ENCODE assay signal across 8 cellular contexts in genomic region chr12:123971449-123971769, GRCh38. TPM values are rescaled to one million over a fixed set of nuclear protein-coding genes. Genes with fewer than 3 reads are reported as not detected.
DNase-seq lines count a peak whose midpoint lies in the region; ATAC-seq and TF ChIP-seq lines count a peak whose summit lies in the region.

No MANE protein-coding gene starts in this region.

- H3K27ac ChIP-seq in SJCRH30 (no peak overlapping the region; the same call in 1 of the 2 replicates), esophagus squamous epithelium (peak overlapping the region; percentile 84 to 95 (median 88)), prostate gland (peak overlapping the region; percentile 94 to 95)

- no peak for ATAC-seq in HG02981 (IDR thresholded peaks at IDR 0.05; ENCODE audit: unreplicated experiment)

- H3K27me3 ChIP-seq in SJCRH30 = no peaks in the 10 kb centered on the region
- no peaks in the 10 kb centered on the region for H3K27me3 ChIP-seq in esophagus squamous epithelium
- no peaks in the 10 kb centered on the region for H3K27me3 ChIP-seq in prostate gland (replicated peaks; ENCODE audit: insufficient read depth)

- DNase-seq in DMS114 treated with DMSO at 0.1 percent for 48 hours (lab: John Stamatoyannopoulos, UW; ENCODE audit: unreplicated experiment) (peak; percentile 13), SJCRH30 (no peak), esophagus squamous epithelium (lab: John Stamatoyannopoulos, UW) (no peak), prostate gland (ENCODE audit: low spot score) (no peak), HuH-7 (ENCODE audit: low spot score) (no peak), NCI-H1436 treated with DMSO at 0.1 percent for 48 hours (lab: John Stamatoyannopoulos, UW) (no peak)
- DNase-seq in NK-92 treated with Interleukin-12 subunit alpha and Interleukin-12 subunit beta, amount 100 ng/mL, for 24 hours (lab: John Stamatoyannopoulos, UW) = no peak

- intact Hi-C loops in esophagus squamous epithelium (cut with DNase I) = no loop called here
- intact Hi-C loops in prostate gland (cut with DNase I) = no loop called here

- 32 to 33% methylated on average over 10 of the region's 10 CpGs for WGBS in esophagus squamous epithelium, 2 donors
- 14% methylated on average over 10 of the region's 10 CpGs for WGBS in prostate gland

- peak overlapping the region; percentile 82 for H3K4me3 ChIP-seq in SJCRH30
- peak overlapping the region; percentile 94 to 98 (median 96) for H3K4me3 ChIP-seq in esophagus squamous epithelium
- H3K4me3 ChIP-seq in prostate gland = peak overlapping the region; percentile 99

- TF ChIP-seq CTCF in esophagus squamous epithelium (IDR thresholded peaks at IDR 0.05) (no peak), prostate gland (IDR thresholded peaks at IDR 0.05) (no peak)

- H3K4me1 ChIP-seq in SJCRH30 (peaks cover 13% of the 10 kb centered on the region), esophagus squamous epithelium (peaks cover 0 to 36% (median 0%) of the 10 kb centered on the region in 3 donors), prostate gland (replicated peaks) (peaks cover 2% of the 10 kb centered on the region)

- TF ChIP-seq POLR2A in esophagus squamous epithelium (IDR thresholded peaks at IDR 0.05) (no peak), prostate gland (IDR thresholded peaks at IDR 0.05) (no peak)

- peaks cover 10% of the 10 kb centered on the region; the same call in 1 of the 2 replicates for H3K36me3 ChIP-seq in SJCRH30
- peaks cover 0 to 4% (median 0%) of the 10 kb centered on the region in 3 donors for H3K36me3 ChIP-seq in esophagus squamous epithelium
- H3K36me3 ChIP-seq in prostate gland = no peaks in the 10 kb centered on the region

- H3K9me3 ChIP-seq in SJCRH30 (replicated peaks) (no peaks in the 10 kb centered on the region), esophagus squamous epithelium (no peaks in the 10 kb centered on the region), prostate gland (no peaks in the 10 kb centered on the region)

RNA-seq across cellular contexts. Expression of gene CCDC92, which starts 1.2 kb away (rescaled TPM):
- 7.6 and 7.7 TPM in 2 replicates for total RNA-seq in SJCRH30 (2014; rRNA removed; shearing (Covaris generic))
- total RNA-seq in esophagus squamous epithelium (10 to 100 TPM in 3 of 4 donors, 1 to 10 TPM in 1; 7.2 to 16.2 (median 11.4) TPM), prostate gland (10 to 100 TPM; 22.4 to 42.9 TPM)

RNA-seq across cellular contexts. Expression of gene ZNF664, which starts 1.6 kb away (rescaled TPM):
- total RNA-seq in SJCRH30 (2014; rRNA removed; shearing (Covaris generic)) = 102 TPM in 2 replicates
- total RNA-seq in esophagus squamous epithelium (100 to 1,000 TPM in 1 of 4 donors, 10 to 100 TPM in 3; 25.0 to 100 (median 40.2) TPM), prostate gland (10 to 100 TPM; 59.4 to 70.5 TPM)
